Comparison of ENCODE assay signal across 8 cellular contexts in genomic region chr19:38693380-38694223, GRCh38. TPM values are rescaled to one million over a fixed set of nuclear protein-coding genes. Genes with fewer than 3 reads are reported as not detected.
DNase-seq lines count a peak whose midpoint lies in the region; ATAC-seq and TF ChIP-seq lines count a peak whose summit lies in the region.

No MANE protein-coding gene starts in this region.

- no peaks in the 10 kb centered on the region for H3K27me3 Mint-ChIP-seq in central memory CD8-positive, alpha-beta T cell

- peak overlapping the region; percentile 85 for H3K27ac ChIP-seq in SJCRH30
- H3K27ac ChIP-seq in left lung = peak overlapping the region; percentile 86
- peak overlapping the region; percentile 91 for H3K27ac ChIP-seq in temporal lobe (ENCODE audit: low read depth, low read length)

- H3K27ac Mint-ChIP-seq in central memory CD8-positive, alpha-beta T cell (ENCODE audit: low read depth) = peak overlapping the region; percentile 76

- CTCF ChIA-PET in HEK293T (lab: Yijun Ruan, JAX) = no interaction called here

- peak overlapping the region; percentile 13 for H3K4me3 ChIP-seq in SJCRH30
- H3K4me3 ChIP-seq in left lung = no peak overlapping the region

- no peaks in the 10 kb centered on the region for H3K27me3 ChIP-seq in SJCRH30
- H3K27me3 ChIP-seq in left lung = no peaks in the 10 kb centered on the region

- H3K36me3 ChIP-seq in SJCRH30 (peaks cover 18% of the 10 kb centered on the region), left lung (peaks cover 0 to 32% of the 10 kb centered on the region in 2 donors)

- DNase-seq in stimulated activated naive CD4-positive, alpha-beta T cell treated with Interleukin-2 at 50 U/mL for 16 hours (lab: John Stamatoyannopoulos, UW) = peak; percentile 33
- no peak for DNase-seq in stimulated activated naive CD4-positive, alpha-beta T cell (lab: John Stamatoyannopoulos, UW)
- peak; percentile 93 to 94 for DNase-seq in SJCRH30
- peak; percentile 25 to 46 for DNase-seq in central memory CD8-positive, alpha-beta T cell (ENCODE audit: low spot score in 2 of 2)
- peak in 1 of 2 donors; percentile 77 for DNase-seq in left lung
- DNase-seq in HEK293T (ENCODE audit: extremely low spot score) = no peak

- POLR2A ChIA-PET in HEK293T (lab: Yijun Ruan, JAX) = no interaction called here

- no peaks in the 10 kb centered on the region for H3K9me3 Mint-ChIP-seq in central memory CD8-positive, alpha-beta T cell

- peak overlapping the region; percentile 69 for H3K4me3 Mint-ChIP-seq in central memory CD8-positive, alpha-beta T cell

- no peak for TF ChIP-seq CTCF in left lung (IDR thresholded peaks at IDR 0.05)

- ATAC-seq in central memory CD8-positive, alpha-beta T cell (replicated peaks; ENCODE audit: extremely low read depth, poor library complexity, severe bottlenecking) = peak; percentile 93
- ATAC-seq in left lung = peak; percentile 18
- no peak for ATAC-seq in GM21390 (IDR thresholded peaks at IDR 0.05; ENCODE audit: unreplicated experiment)

- peaks cover 7% of the 10 kb centered on the region for H3K36me3 Mint-ChIP-seq in central memory CD8-positive, alpha-beta T cell (ENCODE audit: insufficient read depth)

- intact Hi-C loops in left lung (cut with DNase I) = no loop called here

- H3K9me3 ChIP-seq in SJCRH30 (replicated peaks) (no peaks in the 10 kb centered on the region), left lung (no peaks in the 10 kb centered on the region)

- H3K4me1 Mint-ChIP-seq in central memory CD8-positive, alpha-beta T cell = peaks cover 73% of the 10 kb centered on the region

- H3K4me1 ChIP-seq in SJCRH30 = peaks cover 34% of the 10 kb centered on the region
- H3K4me1 ChIP-seq in left lung = peaks cover 25 to 98% of the 10 kb centered on the region in 2 donors

TF ChIP-seq in HEK293T, 16 proteins besides CTCF, POLR2A, EP300 and RAD21:
- TF ChIP-seq ARNT (IDR thresholded peaks at IDR 0.05) (no peak), CTBP1 (IDR thresholded peaks at IDR 0.05; ENCODE audit: borderline replicate concordance) (no peak), TARDBP (IDR thresholded peaks at IDR 0.05) (no peak), FOXK2 (IDR thresholded peaks at IDR 0.05) (no peak), ELF4 (IDR thresholded peaks at IDR 0.05) (no peak), NFRKB (IDR thresholded peaks at IDR 0.05) (no peak), HDGF (IDR thresholded peaks at IDR 0.05; ENCODE audit: borderline replicate concordance) (no peak), ZNF384 (IDR thresholded peaks at IDR 0.05) (no peak), FOXA1 (IDR thresholded peaks at IDR 0.05) (no peak), SP1 (IDR thresholded peaks at IDR 0.05) (no peak), PKNOX1 (IDR thresholded peaks at IDR 0.05) (no peak), SUZ12 (IDR thresholded peaks at IDR 0.05) (no peak), BHLHE40 (IDR thresholded peaks at IDR 0.05; ENCODE audit: borderline replicate concordance) (no peak), LEF1 (IDR thresholded peaks at IDR 0.05; ENCODE audit: borderline replicate concordance) (no peak), L3MBTL2 (conservative IDR thresholded peaks at IDR 0.05) (no peak), FOXM1 (IDR thresholded peaks at IDR 0.05; ENCODE audit: borderline replicate concordance) (no peak)

RNA-seq across cellular contexts. Expression of gene ACTN4, which starts 46.2 kb away (rescaled TPM):
- 166 and 192 TPM in 2 replicates for total RNA-seq in SJCRH30 (2014; rRNA removed; shearing (Covaris generic))
- 100 to 1,000 TPM; 576 to 647 TPM for total RNA-seq in left lung
- 51.9 TPM for total RNA-seq in temporal lobe

RNA-seq across cellular contexts. Expression of gene CAPN12, which starts 50.7 kb away (rescaled TPM):
- total RNA-seq in SJCRH30 (2014; rRNA removed; shearing (Covaris generic)) = not detected in 2 replicates
- 1 to 10 TPM; 1.7 to 4.5 TPM for total RNA-seq in left lung
- 0.25 TPM for total RNA-seq in temporal lobe

Comparison
In these comparisons a context has a peak if more than half of its experiments do, and no peak if none do; other contexts are left out.
1. DNase-seq: peak in stimulated activated naive CD4-positive, alpha-beta T cell treated with Interleukin-2 at 50 U/mL for 16 hours (single experiment), SJCRH30 (2 of 2) and central memory CD8-positive, alpha-beta T cell (2 of 2); none in stimulated activated naive CD4-positive, alpha-beta T cell (0 of 6) and HEK293T (single experiment).
2. Peak in every context shown above with its lines, with median percentiles within 50 percentile points of each other: H3K27ac ChIP-seq.